Comparison of ENCODE assay signal across 32 cellular contexts in the genomic region with DNA sequence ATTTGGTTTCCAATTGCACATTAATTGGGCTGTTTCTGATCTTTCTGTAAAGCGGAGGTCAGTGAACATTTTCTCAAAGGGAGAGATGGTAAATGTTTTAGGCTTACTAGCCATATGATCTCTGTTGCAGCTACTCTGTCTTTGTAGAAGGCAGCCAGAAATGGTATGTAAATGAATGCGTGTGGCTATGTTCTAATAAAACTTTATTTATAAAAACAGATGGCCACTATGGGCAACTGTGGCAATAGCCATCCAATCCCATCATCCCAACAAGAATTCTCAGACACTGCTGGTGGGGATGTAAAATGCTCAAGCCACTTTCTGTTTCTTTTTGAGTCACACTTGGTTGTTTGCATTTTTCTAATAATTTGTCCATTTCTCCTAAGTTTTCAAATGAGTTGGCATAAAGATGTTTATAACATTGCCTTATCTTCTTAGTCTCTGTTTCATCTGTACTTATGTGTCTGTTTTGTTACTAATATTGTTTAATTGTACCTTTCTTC.
"Had no signal": no experiment of that assay in that cellular context is flagged by ENCODE, and none has a peak within 500 bp of the region (broad histone marks: within the 10 kb centered on the region; RNA-seq: fewer than 3 reads in every experiment).

No MANE protein-coding gene starts in this region.

- H3K4me3 ChIP-seq: SJCRH30, SK-N-MC had no signal

- H3K4me3 Mint-ChIP-seq: activated CD4-positive, alpha-beta T cell treated with anti-CD3 and anti-CD28 coated beads, Interleukin-2, amount 10 ng/mL, durations not matched to agents 24 days and 14 days; activated CD8-positive, alpha-beta memory T cell treated with anti-CD3 and anti-CD28 coated beads, Interleukin-2, amount 10 ng/mL, durations not matched to agents 7 days and 5 days; activated naive CD4-positive, alpha-beta T cell treated with anti-CD3 and anti-CD28 coated beads, Interleukin-2, amount 10 ng/mL, durations not matched to agents 7 days and 5 days; activated naive CD8-positive, alpha-beta T cell; activated naive CD8-positive, alpha-beta T cell treated with anti-CD3 and anti-CD28 coated beads, Interleukin-2, amount 50 U/mL, for 24 hours had no signal

- H3K27me3 ChIP-seq: brain microvascular endothelial cell, SJCRH30 had no signal

- H3K27ac Mint-ChIP-seq: activated CD4-positive, alpha-beta T cell treated with anti-CD3 and anti-CD28 coated beads, Interleukin-2, amount 10 ng/mL, durations not matched to agents 24 days and 14 days; activated CD8-positive, alpha-beta memory T cell treated with anti-CD3 and anti-CD28 coated beads, Interleukin-2, amount 10 ng/mL, durations not matched to agents 7 days and 5 days; activated naive CD4-positive, alpha-beta T cell treated with anti-CD3 and anti-CD28 coated beads, Interleukin-2, amount 10 ng/mL, durations not matched to agents 7 days and 5 days; activated naive CD8-positive, alpha-beta T cell; activated naive CD8-positive, alpha-beta T cell treated with anti-CD3 and anti-CD28 coated beads, Interleukin-2, amount 50 U/mL, for 24 hours had no signal

- H3K36me3 Mint-ChIP-seq: activated CD8-positive, alpha-beta memory T cell treated with anti-CD3 and anti-CD28 coated beads, Interleukin-2, amount 10 ng/mL, durations not matched to agents 7 days and 5 days; activated naive CD4-positive, alpha-beta T cell treated with anti-CD3 and anti-CD28 coated beads, Interleukin-2, amount 10 ng/mL, durations not matched to agents 7 days and 5 days; activated naive CD8-positive, alpha-beta T cell had no signal

- H3K4me1 ChIP-seq: SJCRH30 had no signal

- H3K9me3 Mint-ChIP-seq: activated CD4-positive, alpha-beta T cell treated with anti-CD3 and anti-CD28 coated beads, Interleukin-2, amount 10 ng/mL, durations not matched to agents 24 days and 14 days; activated naive CD4-positive, alpha-beta T cell treated with anti-CD3 and anti-CD28 coated beads, Interleukin-2, amount 10 ng/mL, durations not matched to agents 7 days and 5 days had no signal

- H3K27ac ChIP-seq: brain microvascular endothelial cell, SJCRH30, SK-N-MC, WERI-Rb-1 had no signal

- ATAC-seq: activated CD8-positive, alpha-beta memory T cell treated with anti-CD3 and anti-CD28 coated beads, Interleukin-2, amount 10 ng/mL, durations not matched to agents 7 days and 5 days; activated naive CD8-positive, alpha-beta T cell treated with anti-CD3 and anti-CD28 coated beads, Interleukin-2, amount 50 U/mL, for 24 hours; Panc1 had no signal

- H3K36me3 ChIP-seq: brain microvascular endothelial cell, SJCRH30, WERI-Rb-1 had no signal

- H3K4me1 Mint-ChIP-seq: activated CD4-positive, alpha-beta T cell treated with anti-CD3 and anti-CD28 coated beads, Interleukin-2, amount 10 ng/mL, durations not matched to agents 24 days and 14 days; activated CD8-positive, alpha-beta memory T cell treated with anti-CD3 and anti-CD28 coated beads, Interleukin-2, amount 10 ng/mL, durations not matched to agents 7 days and 5 days; activated naive CD4-positive, alpha-beta T cell treated with anti-CD3 and anti-CD28 coated beads, Interleukin-2, amount 10 ng/mL, durations not matched to agents 7 days and 5 days; activated naive CD8-positive, alpha-beta T cell treated with anti-CD3 and anti-CD28 coated beads, Interleukin-2, amount 50 U/mL, for 24 hours had no signal

- DNase-seq: activated CD4-positive, alpha-beta T cell treated with anti-CD3 and anti-CD28 coated beads for 1 hour; activated CD4-positive, alpha-beta T cell treated with anti-CD3 and anti-CD28 coated beads, Interleukin-2, amount 50 U/mL, for 4 hours; activated CD4-positive, CD25-positive, alpha-beta regulatory T cell; activated CD8-positive, alpha-beta memory T cell treated with anti-CD3 and anti-CD28 coated beads for 24 hours; activated CD8-positive, alpha-beta memory T cell treated with anti-CD3 and anti-CD28 coated beads, Interleukin-2, amount 10 ng/mL, durations not matched to agents 7 days and 5 days; activated CD8-positive, alpha-beta memory T cell treated with anti-CD3 and anti-CD28 coated beads, Interleukin-2, amount 50 U/mL, for 48 hours; activated effector memory CD4-positive, alpha-beta T cell treated with Interleukin-2 at 50 U/mL for 16 hours; activated naive CD4-positive, alpha-beta T cell treated with anti-CD3 and anti-CD28 coated beads, Interleukin-2, amount 10 ng/mL, durations not matched to agents 7 days and 5 days; activated naive CD8-positive, alpha-beta T cell treated with anti-CD3 and anti-CD28 coated beads, Interleukin-2, amount 50 U/mL, for 24 hours; activated T-cell treated with anti-CD3 and anti-CD28 coated beads, Interleukin-2, amount 50 U/mL, for 48 hours; aorta; brain microvascular endothelial cell; central memory CD4-positive, alpha-beta T cell; Karpas-422; NCI-H1048; NCI-H1105 treated with DMSO at 0.1 percent for 48 hours; NCI-H1436; NCI-H1694; NCI-H1930; NCI-H2081 treated with DMSO at 0.1 percent for 48 hours; NCI-H226; NCI-H446 treated with DMSO at 0.1 percent for 48 hours; NCI-H524; NCI-H69; SHP77; SJCRH30; T1000; WERI-Rb-1 had no signal
